32 cellular contexts compared by ENCODE assay signal in genomic region chr5:76781775-76782174, GRCh38. TPM values are rescaled to one million over a fixed set of nuclear protein-coding genes. Genes with fewer than 3 reads are reported as not detected.
"Had no signal": no experiment of that assay in that cellular context is flagged by ENCODE, and none has a peak within 500 bp of the region (broad histone marks: within the 10 kb centered on the region; RNA-seq: fewer than 3 reads in every experiment).

No MANE protein-coding gene starts in this region.

- ATAC-seq: activated CD4-positive, CD25-positive, alpha-beta regulatory T cell treated with anti-CD3 and anti-CD28 coated beads, Interleukin-2, amount 50 U/mL, for 24 hours; body of pancreas; pancreas had no signal

- H3K36me3 Mint-ChIP-seq: activated naive CD8-positive, alpha-beta T cell treated with anti-CD3 and anti-CD28 coated beads for 36 hours had no signal

- H3K36me3 ChIP-seq: adrenal gland, cardiac muscle cell, colonic mucosa, esophagus squamous epithelium, left ventricle myocardium inferior, pancreas, prostate gland, sigmoid colon, transverse colon, uterus, WERI-Rb-1 had no signal

- H3K4me3 ChIP-seq: adrenal gland, body of pancreas, cardiac muscle cell, colonic mucosa, esophagus squamous epithelium, left ventricle myocardium inferior, lung, pancreas, prostate gland, sigmoid colon, testis, transverse colon, uterus had no signal

- H3K27ac ChIP-seq: adrenal gland, body of pancreas, cardiac muscle cell, colonic mucosa, epithelial cell of prostate, esophagus squamous epithelium, left ventricle myocardium inferior, pancreas, prostate gland, sigmoid colon, testis, transverse colon, uterus, WERI-Rb-1 had no signal

- H3K9me3 ChIP-seq: adrenal gland, body of pancreas, colonic mucosa, esophagus squamous epithelium, left ventricle myocardium inferior, pancreas, prostate gland, sigmoid colon, testis, transverse colon, uterus had no signal

- H3K9me3 Mint-ChIP-seq: activated naive CD4-positive, alpha-beta T cell treated with anti-CD3 and anti-CD28 coated beads for 36 hours; activated naive CD8-positive, alpha-beta T cell treated with anti-CD3 and anti-CD28 coated beads for 36 hours; activated T-helper 1 cell treated with anti-CD3 and anti-CD28 coated beads, Interleukin-12 subunit alpha, Interleukin-12 subunit beta, Interleukin-2, Interleukin-4 antibody, amounts not matched to agents 30 ng/mL and 10 ng/mL and 1 ng/mL, durations not matched to agents 14 hours and 24 hours and 36 hours; nephron; T-helper 1 cell treated with Interleukin-12 subunit alpha and Interleukin-12 subunit beta and Interleukin-4 antibody, amounts not matched to agents 30 μg/mL and 1 μg/mL, for 36 hours had no signal

- DNase-seq: activated CD4-positive, alpha-beta T cell treated with anti-CD3 and anti-CD28 coated beads for 48 hours; activated CD4-positive, alpha-beta T cell treated with anti-CD3 and anti-CD28 coated beads, Interleukin-2, amount 50 U/mL, for 48 hours; activated CD8-positive, alpha-beta memory T cell treated with anti-CD3 and anti-CD28 coated beads for 24 hours; activated effector memory CD4-positive, alpha-beta T cell treated with anti-CD3 and anti-CD28 coated beads, Interleukin-2, amount 50 U/mL, for 16 hours; activated naive CD4-positive, alpha-beta T cell treated with anti-CD3 and anti-CD28 coated beads for 36 hours; activated naive CD8-positive, alpha-beta T cell treated with anti-CD3 and anti-CD28 coated beads for 36 hours; adrenal gland; body of pancreas; cerebellar nuclear complex; colonic mucosa; effector CD8-positive, alpha-beta T cell; esophagus squamous epithelium; left ventricle myocardium inferior; nucleus accumbens; pancreas; sigmoid colon; small intestine; stimulated activated CD4-positive, alpha-beta T cell treated with anti-CD3 and anti-CD28 coated beads, Interleukin-1b, Interleukin-23, amount 100 ng/mL, for 48 hours; stimulated activated naive CD4-positive, alpha-beta T cell; T1000; testis; transverse colon; uterus; WERI-Rb-1 had no signal

- H3K27me3 ChIP-seq: adrenal gland, body of pancreas, cardiac muscle cell, colonic mucosa, pancreas, sigmoid colon, testis, transverse colon, uterus had no signal

- H3K4me1 ChIP-seq: body of pancreas, colonic mucosa, left ventricle myocardium inferior, pancreas, prostate gland, sigmoid colon, testis, uterus had no signal

- H3K4me3 Mint-ChIP-seq: activated naive CD4-positive, alpha-beta T cell treated with anti-CD3 and anti-CD28 coated beads for 36 hours; activated naive CD8-positive, alpha-beta T cell treated with anti-CD3 and anti-CD28 coated beads for 36 hours; activated T-helper 1 cell treated with anti-CD3 and anti-CD28 coated beads, Interleukin-12 subunit alpha, Interleukin-12 subunit beta, Interleukin-2, Interleukin-4 antibody, amounts not matched to agents 30 ng/mL and 10 ng/mL and 1 ng/mL, durations not matched to agents 14 hours and 24 hours and 36 hours; nephron; T-helper 1 cell treated with Interleukin-12 subunit alpha and Interleukin-12 subunit beta and Interleukin-4 antibody, amounts not matched to agents 30 μg/mL and 1 μg/mL, for 36 hours had no signal

- H3K27me3 Mint-ChIP-seq: activated naive CD8-positive, alpha-beta T cell treated with anti-CD3 and anti-CD28 coated beads for 36 hours had no signal

- H3K4me1 Mint-ChIP-seq: activated naive CD8-positive, alpha-beta T cell treated with anti-CD3 and anti-CD28 coated beads for 36 hours had no signal

- H3K27ac Mint-ChIP-seq: activated naive CD4-positive, alpha-beta T cell treated with anti-CD3 and anti-CD28 coated beads for 36 hours; activated naive CD8-positive, alpha-beta T cell treated with anti-CD3 and anti-CD28 coated beads for 36 hours; activated T-helper 1 cell treated with anti-CD3 and anti-CD28 coated beads, Interleukin-12 subunit alpha, Interleukin-12 subunit beta, Interleukin-2, Interleukin-4 antibody, amounts not matched to agents 30 ng/mL and 10 ng/mL and 1 ng/mL, durations not matched to agents 14 hours and 24 hours and 36 hours; T-helper 1 cell treated with Interleukin-12 subunit alpha and Interleukin-12 subunit beta and Interleukin-4 antibody, amounts not matched to agents 30 μg/mL and 1 μg/mL, for 36 hours had no signal

RNA-seq across cellular contexts. Expression of gene F2RL1, which starts 37.1 kb away (rescaled TPM):
- total RNA-seq: cardiac muscle cell had no signal
